Comparison of ENCODE assay signal across 9 cellular contexts in the genomic region with DNA sequence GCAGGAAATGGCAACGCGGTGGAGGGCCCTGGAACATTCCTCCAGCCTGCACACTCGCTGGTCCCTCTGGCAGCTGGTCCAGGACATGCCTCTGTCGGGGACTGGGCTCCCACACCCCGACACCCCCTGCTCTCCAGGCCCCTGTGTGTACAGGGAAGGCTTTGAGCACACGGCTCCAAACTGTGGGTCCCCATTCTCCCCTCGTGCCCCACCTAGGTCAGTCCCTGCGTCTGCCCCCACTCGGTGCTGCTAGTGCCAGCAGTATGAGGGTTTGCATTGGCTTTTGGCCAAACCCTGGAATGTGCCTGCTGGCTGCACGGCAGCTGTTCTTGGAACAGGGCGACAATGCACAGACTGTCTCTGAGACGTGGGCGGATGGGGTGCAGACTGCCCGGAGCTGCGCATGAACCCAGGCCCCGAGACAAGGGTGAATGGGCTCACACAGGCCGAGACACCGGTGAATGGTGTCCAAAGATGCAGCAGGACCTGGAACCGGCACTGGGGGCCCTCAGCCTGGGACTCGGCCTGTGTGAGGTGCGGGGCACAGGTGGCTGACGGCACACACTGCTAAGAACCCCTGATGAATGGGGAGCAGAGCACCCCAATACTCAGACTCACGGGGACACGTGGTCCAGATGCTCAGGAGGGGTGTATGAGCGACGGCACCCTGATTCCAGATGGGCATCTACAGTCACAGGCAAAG. TPM values are rescaled to one million over a fixed set of nuclear protein-coding genes. Genes with fewer than 3 reads are reported as not detected.
DNase-seq lines count a peak whose midpoint lies in the region; ATAC-seq, FAIRE-seq and TF ChIP-seq lines count a peak whose summit lies in the region.
"Had no signal": no experiment of that assay in that cellular context is flagged by ENCODE, and none has a peak within 500 bp of the region (broad histone marks: within the 10 kb centered on the region; RNA-seq: fewer than 3 reads in every experiment).

No MANE protein-coding gene starts in this region.

- no peaks in the 10 kb centered on the region for H3K79me2 ChIP-seq in K562 (ENCODE audit: control insufficient read depth, insufficient read depth, low read length)

- TF ChIP-seq CTCF in K562 (IDR thresholded peaks at IDR 0.05 in 2 of 3, conservative IDR thresholded peaks at IDR 0.05 in 1 of 3; ENCODE audit: insufficient read depth in 2 of 3, low read depth in 1 of 3, low read length in 3 of 3) = no peak

- in situ Hi-C loops in K562 (cut with MboI) = no loop called here

- ATAC-seq in K562 (no peak), left lobe of liver (peak; percentile 38), HG03342 (IDR thresholded peaks at IDR 0.05; ENCODE audit: unreplicated experiment) (no peak), GM19452 (IDR thresholded peaks at IDR 0.05; ENCODE audit: unreplicated experiment) (no peak), GM21526 (IDR thresholded peaks at IDR 0.05; ENCODE audit: low FRiP score, unreplicated experiment) (no peak)

- no peak for TF ChIP-seq RAD21 in K562 (CRISPR knock-in tag; conservative IDR thresholded peaks at IDR 0.05 in 1 of 2, IDR thresholded peaks at IDR 0.05 in 1 of 2)

- no peak overlapping the region for H3K27ac ChIP-seq in K562 (ENCODE audit: extremely low read depth, low read depth, low read length)

- H3K9ac ChIP-seq in K562 (ENCODE audit: insufficient read depth in 1 of 2, low read depth in 2 of 2, low read length in 2 of 2) = no peak overlapping the region

- 2% methylated on average over 21 of the region's 26 CpGs for WGBS in K562 (ENCODE audit: insufficient coverage, low coverage, missing lambda C conversion rate)

- CTCF ChIA-PET in K562 (lab: Yijun Ruan, JAX; ENCODE audit: low intra/inter-chr PET ratio) = interaction anchor here (0.6 to 2.4 kb wide), 3 partner anchors 53 to 133 kb away, joined by 3 to 6 read pairs (median 5); no protein-coding TSS in a partner anchor

- peak; percentile 89 for DNase-seq in 8988T
- DNase-seq in NCI-H1048 (lab: John Stamatoyannopoulos, UW) = peak; percentile 80
- DNase-seq in K562 (ENCODE audit: extremely low read depth in 1 of 4, low spot score in 3 of 4) = no peak
- DNase-seq in left lobe of liver (ENCODE audit: low spot score) = peak; percentile 73
- no peak for DNase-seq in UCSD-AML1 (lab: John Stamatoyannopoulos, UW; ENCODE audit: unreplicated experiment)

- FAIRE-seq in K562 (lab: Jason Lieb, UNC) = no peak

- TF ChIP-seq EP300 in K562 (IDR thresholded peaks at IDR 0.05; ENCODE audit: low read length) = no peak

- H3K4me2 ChIP-seq in K562 (ENCODE audit: insufficient read depth, low read length) = no peak overlapping the region

- H3K27me3 ChIP-seq in K562 (ENCODE audit: control insufficient read depth in 2 of 2, insufficient read depth in 2 of 2, low read length in 2 of 2) = peaks cover 0 to 44% of the 10 kb centered on the region in 2 experiments; a peak in 3 of 5 replicates

- no peaks in the 10 kb centered on the region for H3K9me1 ChIP-seq in K562 (ENCODE audit: control insufficient read depth, insufficient read depth, low read length)

- H3K36me3 ChIP-seq in K562 (ENCODE audit: control insufficient read depth, insufficient read depth, low read length) = no peaks in the 10 kb centered on the region

- TF ChIP-seq POLR2A in K562 (conservative IDR thresholded peaks at IDR 0.05) = no peak

- H3K9me3 ChIP-seq in K562 (replicated peaks; ENCODE audit: control insufficient read depth, insufficient read depth, low read depth, low read length) = no peaks in the 10 kb centered on the region

- peaks cover 7% of the 10 kb centered on the region for H4K20me1 ChIP-seq in K562 (replicated peaks; ENCODE audit: control insufficient read depth, insufficient read depth, low read length)

- BruUV-seq in K562 (replicated peaks; lab: Mats Ljungman, UMichigan) = no TSS peak

- peaks cover 0 to 50% of the 10 kb centered on the region in 2 experiments; a peak in 2 of 5 replicates for H3K4me1 ChIP-seq in K562 (replicated peaks in 1 of 2; ENCODE audit: control insufficient read depth in 2 of 2, insufficient read depth in 2 of 2, low read length in 2 of 2)

- intact Hi-C loops in K562 (cut with micrococcal nuclease) = loop anchor here (5.0 kb wide), 1 partner anchor 325 kb away; no protein-coding TSS in a partner anchor

- POLR2A ChIA-PET in K562 (lab: Yijun Ruan, JAX) = no interaction called here

- no peak overlapping the region for H3K4me3 ChIP-seq in K562

- H2AFZ ChIP-seq in K562 (ENCODE audit: low read depth, low read length) = no peak overlapping the region

TF ChIP-seq in K562, 482 proteins besides CTCF, POLR2A, EP300 and RAD21:
- peak; percentile 27; the same call in 1 of the 2 replicates for TF ChIP-seq EGR1 (conservative IDR thresholded peaks at IDR 0.05)
- no peak for TF ChIP-seq ATF7 (IDR thresholded peaks at IDR 0.05)
- TF ChIP-seq NFIC (IDR thresholded peaks at IDR 0.05) = peak; percentile 71

RNA-seq across cellular contexts. Expression of gene SYT8, which starts 7.5 kb away (rescaled TPM):
- total RNA-seq in K562 (2011; cell fraction: chromatin; rRNA removed; ENCODE audit: low replicate concordance) = not detected in 2 replicates
- total RNA-seq in K562 (2011; cell fraction: nucleolus; rRNA removed) = not detected in 2 replicates
- not detected in 2 replicates for total RNA-seq in K562 (2011; cell fraction: nucleoplasm; rRNA removed)
- total RNA-seq in K562 (2014; rRNA removed) (not detected in 2 replicates), K562 (2014; rRNA removed; fragmentation: Illumina TruSeq; extraction: Trizol) (not detected in 2 replicates), K562 (2015; rRNA removed; fragmentation: Illumina TruSeq; extraction: Trizol) (not detected in 2 replicates), K562 (2021) (not detected in 2 replicates), left lobe of liver (0.30 TPM)
- polyA plus RNA-seq in K562 (2011; rRNA removed) (not detected in 2 replicates), K562 (2014; fragmentation: Illumina TruSeq; extraction: Trizol) (not detected in 2 replicates), K562 (2014; fragmentation: Nextera tagmentation; extraction: Ambion mirVana) (not detected), K562 (2014; rRNA removed) (not detected in 2 replicates)
- polyA plus RNA-seq in K562 (2011; cell fraction: cytosol; rRNA removed) = not detected in 2 replicates
- not detected in 2 replicates for polyA plus RNA-seq in K562 (2011; cell fraction: nucleus; rRNA removed)
- not detected in 2 replicates for polyA plus RNA-seq in K562 (2012)
- polyA minus RNA-seq in K562 (2011; rRNA and poly(A)+ RNA removed) = not detected in 2 replicates
- not detected in 2 replicates for polyA minus RNA-seq in K562 (2011; cell fraction: cytosol; rRNA and poly(A)+ RNA removed)
- not detected in 2 replicates for polyA minus RNA-seq in K562 (2011; cell fraction: nucleus; rRNA and poly(A)+ RNA removed)
- total RNA-seq: CD8-positive, alpha-beta memory T cell had no signal
- polyA plus RNA-seq: CD8-positive, alpha-beta memory T cell had no signal

RNA-seq across cellular contexts. Expression of gene TNNI2, which starts 11.5 kb away (rescaled TPM):
- not detected in 2 replicates for total RNA-seq in K562 (2011; cell fraction: chromatin; rRNA removed; ENCODE audit: low replicate concordance)
- total RNA-seq in K562 (2011; cell fraction: nucleolus; rRNA removed) = not detected in 2 replicates
- not detected in 2 replicates for total RNA-seq in K562 (2011; cell fraction: nucleoplasm; rRNA removed)
- total RNA-seq in K562 (2014; rRNA removed) (not detected in 2 replicates), K562 (2014; rRNA removed; fragmentation: Illumina TruSeq; extraction: Trizol) (not detected in 2 replicates), K562 (2015; rRNA removed; fragmentation: Illumina TruSeq; extraction: Trizol) (not detected in 2 replicates), K562 (2021) (not detected in 2 replicates), left lobe of liver (not detected)
- polyA plus RNA-seq in K562 (2011; rRNA removed) (not detected in 2 replicates), K562 (2014; fragmentation: Illumina TruSeq; extraction: Trizol) (not detected in 2 replicates), K562 (2014; fragmentation: Nextera tagmentation; extraction: Ambion mirVana) (not detected), K562 (2014; rRNA removed) (not detected in 2 replicates)
- 0.13 TPM in 1 of 2 replicates, not detected in the other for polyA plus RNA-seq in K562 (2011; cell fraction: cytosol; rRNA removed)
- polyA plus RNA-seq in K562 (2011; cell fraction: nucleus; rRNA removed) = 0.32 TPM in 1 of 2 replicates, not detected in the other
- polyA plus RNA-seq in K562 (2012) = not detected in 2 replicates
- not detected in 2 replicates for polyA minus RNA-seq in K562 (2011; rRNA and poly(A)+ RNA removed)
- not detected in 2 replicates for polyA minus RNA-seq in K562 (2011; cell fraction: cytosol; rRNA and poly(A)+ RNA removed)
- polyA minus RNA-seq in K562 (2011; cell fraction: nucleus; rRNA and poly(A)+ RNA removed) = not detected in 2 replicates
- polyA plus RNA-seq: CD8-positive, alpha-beta memory T cell had no signal

RNA-seq across cellular contexts. Expression of gene LSP1, which starts 25.6 kb away (rescaled TPM):
- 0.23 TPM in 1 of 2 replicates, not detected in the other for total RNA-seq in K562 (2011; cell fraction: chromatin; rRNA removed; ENCODE audit: low replicate concordance)
- not detected in 2 replicates for total RNA-seq in K562 (2011; cell fraction: nucleolus; rRNA removed)
- not detected in 2 replicates for total RNA-seq in K562 (2011; cell fraction: nucleoplasm; rRNA removed)
- total RNA-seq in K562 (2014; rRNA removed) (0.08 and 1.2 TPM in 2 replicates), K562 (2014; rRNA removed; fragmentation: Illumina TruSeq; extraction: Trizol) (not detected in 2 replicates), K562 (2015; rRNA removed; fragmentation: Illumina TruSeq; extraction: Trizol) (0.65 TPM in 1 of 2 replicates, not detected in the other), K562 (2021) (0.73 and 1.1 TPM in 2 replicates), left lobe of liver (3.6 TPM)
- polyA plus RNA-seq in K562 (2011; rRNA removed) (0.28 and 0.45 TPM in 2 replicates), K562 (2014; fragmentation: Illumina TruSeq; extraction: Trizol) (2.9 TPM in 1 of 2 replicates, not detected in the other), K562 (2014; fragmentation: Nextera tagmentation; extraction: Ambion mirVana) (under 1 TPM in 1 of 2 experiments, not detected in 1; 0.38 TPM), K562 (2014; rRNA removed) (0.08 TPM in 1 of 2 replicates, not detected in the other)
- polyA plus RNA-seq in K562 (2011; cell fraction: cytosol; rRNA removed) = 0.28 and 0.37 TPM in 2 replicates
- polyA plus RNA-seq in K562 (2011; cell fraction: nucleus; rRNA removed) = 0.26 and 0.60 TPM in 2 replicates
- 0.05 and 0.57 TPM in 2 replicates for polyA plus RNA-seq in K562 (2012)
- 0.15 TPM in 1 of 2 replicates, not detected in the other for polyA minus RNA-seq in K562 (2011; rRNA and poly(A)+ RNA removed)
- not detected in 2 replicates for polyA minus RNA-seq in K562 (2011; cell fraction: cytosol; rRNA and poly(A)+ RNA removed)
- polyA minus RNA-seq in K562 (2011; cell fraction: nucleus; rRNA and poly(A)+ RNA removed) = 0.11 TPM in 1 of 2 replicates, not detected in the other

Comparison
In these comparisons a context has a peak if more than half of its experiments do, and no peak if none do; other contexts are left out.
1. DNase-seq: peak in 8988T (single experiment), NCI-H1048 (single experiment) and left lobe of liver (single experiment); none in K562 (0 of 4) and UCSD-AML1 (single experiment).